1 cellular context compared by ENCODE assay signal in genomic region chr2:148561389-148561788, GRCh38.
TF ChIP-seq lines count a peak whose summit lies in the region.

No MANE protein-coding gene starts in this region.

TF ChIP-seq in GM23338, 12 proteins besides CTCF, POLR2A, EP300 and RAD21 (continued from another document):
- TF ChIP-seq ZNF462 (CRISPR knock-in tag; IDR thresholded peaks at IDR 0.05): no peak
- no peak for TF ChIP-seq JUNB (IDR thresholded peaks at IDR 0.05; ENCODE audit: unreplicated experiment)
- TF ChIP-seq CREB1 (CRISPR knock-in tag; IDR thresholded peaks at IDR 0.05; ENCODE audit: low read depth): no peak
- no peak for TF ChIP-seq EZH2 (IDR thresholded peaks at IDR 0.05; ENCODE audit: low read depth, unreplicated experiment)
- TF ChIP-seq ZNF114 (CRISPR knock-in tag; IDR thresholded peaks at IDR 0.05): no peak
- TF ChIP-seq, protein P1, sequence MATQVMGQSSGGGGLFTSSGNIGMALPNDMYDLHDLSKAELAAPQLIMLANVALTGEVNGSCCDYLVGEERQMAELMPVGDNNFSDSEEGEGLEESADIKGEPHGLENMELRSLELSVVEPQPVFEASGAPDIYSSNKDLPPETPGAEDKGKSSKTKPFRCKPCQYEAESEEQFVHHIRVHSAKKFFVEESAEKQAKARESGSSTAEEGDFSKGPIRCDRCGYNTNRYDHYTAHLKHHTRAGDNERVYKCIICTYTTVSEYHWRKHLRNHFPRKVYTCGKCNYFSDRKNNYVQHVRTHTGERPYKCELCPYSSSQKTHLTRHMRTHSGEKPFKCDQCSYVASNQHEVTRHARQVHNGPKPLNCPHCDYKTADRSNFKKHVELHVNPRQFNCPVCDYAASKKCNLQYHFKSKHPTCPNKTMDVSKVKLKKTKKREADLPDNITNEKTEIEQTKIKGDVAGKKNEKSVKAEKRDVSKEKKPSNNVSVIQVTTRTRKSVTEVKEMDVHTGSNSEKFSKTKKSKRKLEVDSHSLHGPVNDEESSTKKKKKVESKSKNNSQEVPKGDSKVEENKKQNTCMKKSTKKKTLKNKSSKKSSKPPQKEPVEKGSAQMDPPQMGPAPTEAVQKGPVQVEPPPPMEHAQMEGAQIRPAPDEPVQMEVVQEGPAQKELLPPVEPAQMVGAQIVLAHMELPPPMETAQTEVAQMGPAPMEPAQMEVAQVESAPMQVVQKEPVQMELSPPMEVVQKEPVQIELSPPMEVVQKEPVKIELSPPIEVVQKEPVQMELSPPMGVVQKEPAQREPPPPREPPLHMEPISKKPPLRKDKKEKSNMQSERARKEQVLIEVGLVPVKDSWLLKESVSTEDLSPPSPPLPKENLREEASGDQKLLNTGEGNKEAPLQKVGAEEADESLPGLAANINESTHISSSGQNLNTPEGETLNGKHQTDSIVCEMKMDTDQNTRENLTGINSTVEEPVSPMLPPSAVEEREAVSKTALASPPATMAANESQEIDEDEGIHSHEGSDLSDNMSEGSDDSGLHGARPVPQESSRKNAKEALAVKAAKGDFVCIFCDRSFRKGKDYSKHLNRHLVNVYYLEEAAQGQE (IDR thresholded peaks at IDR 0.05; ENCODE audit: unreplicated experiment): no peak
- no peak for TF ChIP-seq EZH2phosphoT487 (IDR thresholded peaks at IDR 0.05; ENCODE audit: unreplicated experiment)
- TF ChIP-seq POLR2AphosphoS5 (IDR thresholded peaks at IDR 0.05; ENCODE audit: low read depth): no peak
TF ChIP-seq in GM23338: peak in this region for 0.
